ENCODE assay signal across 9 cellular contexts in genomic region chr5:64784451-64785025, GRCh38. TPM values are rescaled to one million over a fixed set of nuclear protein-coding genes. Genes with fewer than 3 reads are reported as not detected.
DNase-seq lines count a peak whose midpoint lies in the region; ATAC-seq and FAIRE-seq lines count a peak whose summit lies in the region.
"Had no signal": no experiment of that assay in that cellular context is flagged by ENCODE, and none has a peak within 500 bp of the region (broad histone marks: within the 10 kb centered on the region; RNA-seq: fewer than 3 reads in every experiment).

No MANE protein-coding gene starts in this region.

- peak; percentile 91 for FAIRE-seq in endometrium (lab: Jason Lieb, UNC)

- no peaks in the 10 kb centered on the region for H3K9me3 Mint-ChIP-seq in CD8-positive, alpha-beta memory T cell
- no peaks in the 10 kb centered on the region for H3K9me3 Mint-ChIP-seq in naive B cell
- H3K9me3 Mint-ChIP-seq: T-helper 1 cell treated with Interleukin-12 subunit alpha and Interleukin-12 subunit beta and Interleukin-4 antibody, amounts not matched to agents 30 μg/mL and 1 μg/mL, for 36 hours had no signal

- no peak overlapping the region for H3K4me3 ChIP-seq in CD8-positive, alpha-beta memory T cell (ENCODE audit: low read length)

- peaks cover 7 to 16% (median 7%) of the 10 kb centered on the region in 3 donors for H3K4me1 Mint-ChIP-seq in CD8-positive, alpha-beta memory T cell
- peaks cover 0 to 6% (median 0%) of the 10 kb centered on the region in 3 donors for H3K4me1 Mint-ChIP-seq in naive B cell

- no peak overlapping the region for H3K27ac ChIP-seq in CD8-positive, alpha-beta memory T cell (ENCODE audit: low read depth, low read length)

- H3K4me1 ChIP-seq in CD8-positive, alpha-beta memory T cell (ENCODE audit: insufficient read depth, low read length) = no peaks in the 10 kb centered on the region

- peaks cover 11 to 48% (median 11%) of the 10 kb centered on the region in 3 donors for H3K36me3 Mint-ChIP-seq in CD8-positive, alpha-beta memory T cell
- peaks cover 13% of the 10 kb centered on the region in 2 donors for H3K36me3 Mint-ChIP-seq in naive B cell

- H3K27me3 Mint-ChIP-seq in CD8-positive, alpha-beta memory T cell = no peaks in the 10 kb centered on the region
- H3K27me3 Mint-ChIP-seq in naive B cell = no peaks in the 10 kb centered on the region

- POLR2A ChIA-PET in CD8-positive, alpha-beta memory T cell (lab: Charles Lee) = no interaction called here

- peak; percentile 49 to 75 (median 58) for DNase-seq in CD8-positive, alpha-beta memory T cell
- DNase-seq in HK-2 (ENCODE audit: unreplicated experiment) (peak; percentile 29), NOMO-1 (lab: John Stamatoyannopoulos, UW; ENCODE audit: unreplicated experiment in 2 of 2) (peak; percentile 45 to 71), naive B cell (peak; percentile 52)
- DNase-seq in activated CD8-positive, alpha-beta memory T cell treated with anti-CD3 and anti-CD28 coated beads for 24 hours = peak; percentile 77
- peak; percentile 46 to 48 for DNase-seq in stimulated activated CD8-positive, alpha-beta memory T cell treated with anti-CD3 and anti-CD28 coated beads, Interleukin-7, amount 100 ng/mL, for 4 hours (ENCODE audit: low read depth in 2 of 2)

- no peak overlapping the region for H3K4me3 Mint-ChIP-seq in CD8-positive, alpha-beta memory T cell
- H3K4me3 Mint-ChIP-seq in naive B cell = no peak overlapping the region
- H3K4me3 Mint-ChIP-seq: T-helper 1 cell treated with Interleukin-12 subunit alpha and Interleukin-12 subunit beta and Interleukin-4 antibody, amounts not matched to agents 30 μg/mL and 1 μg/mL, for 36 hours had no signal

- ATAC-seq in GM19455 (IDR thresholded peaks at IDR 0.05; ENCODE audit: unreplicated experiment) = peak; percentile 87
- peak; percentile 47 to 80 for ATAC-seq in naive B cell (ENCODE audit: low read depth in 2 of 2)

- H3K36me3 ChIP-seq in CD8-positive, alpha-beta memory T cell (ENCODE audit: insufficient read depth, low read length) = peaks cover 4% of the 10 kb centered on the region

- CTCF ChIA-PET in CD8-positive, alpha-beta memory T cell (lab: Charles Lee) = interaction anchor here (0.8 to 2.1 kb wide), 10 partner anchors 9 to 700 kb away, joined by 3 to 7 read pairs (median 4); no protein-coding TSS in a partner anchor

- H3K9me3 ChIP-seq in CD8-positive, alpha-beta memory T cell (ENCODE audit: low read length) = no peaks in the 10 kb centered on the region

- no peak overlapping the region for H3K27ac Mint-ChIP-seq in CD8-positive, alpha-beta memory T cell
- no peak overlapping the region for H3K27ac Mint-ChIP-seq in naive B cell
- H3K27ac Mint-ChIP-seq: T-helper 1 cell treated with Interleukin-12 subunit alpha and Interleukin-12 subunit beta and Interleukin-4 antibody, amounts not matched to agents 30 μg/mL and 1 μg/mL, for 36 hours had no signal

- no peaks in the 10 kb centered on the region for H3K27me3 ChIP-seq in CD8-positive, alpha-beta memory T cell (ENCODE audit: insufficient read depth, low read length, poor library complexity, severe bottlenecking)

RNA-seq across cellular contexts. Expression of gene CWC27, which starts 15.8 kb away (rescaled TPM):
- total RNA-seq in CD8-positive, alpha-beta memory T cell = 10 to 100 TPM; 36.3 to 38.0 TPM
- polyA plus RNA-seq in CD8-positive, alpha-beta memory T cell = 32.8 TPM
- 10 to 100 TPM; 26.5 to 43.5 (median 35.1) TPM for polyA plus RNA-seq in naive B cell (ENCODE audit: low read depth in 6 of 6)

RNA-seq across cellular contexts. Expression of gene SREK1IP1, which starts 16.0 kb away (rescaled TPM):
- total RNA-seq in CD8-positive, alpha-beta memory T cell = 10 to 100 TPM; 27.3 to 28.2 TPM
- 27.7 TPM for polyA plus RNA-seq in CD8-positive, alpha-beta memory T cell
- polyA plus RNA-seq in naive B cell (ENCODE audit: low read depth in 6 of 6) = 10 to 100 TPM; 17.1 to 32.8 (median 26.6) TPM
